In genomic region chr17:66971249-66971648, GRCh38 we compare ENCODE assay signal across 19 cellular contexts. TPM values are rescaled to one million over a fixed set of nuclear protein-coding genes. Genes with fewer than 3 reads are reported as not detected.
"Had no signal": no experiment of that assay in that cellular context is flagged by ENCODE, and none has a peak within 500 bp of the region (broad histone marks: within the 10 kb centered on the region; RNA-seq: fewer than 3 reads in every experiment).

No MANE protein-coding gene starts in this region.

- H3K36me3 Mint-ChIP-seq: natural killer cell treated with Interleukin-12 subunit alpha and Interleukin-12 subunit beta and Interleukin-15 and Interleukin-18, amount 100 ng/mL, for 72 hours had no signal

- H3K9me3 Mint-ChIP-seq: natural killer cell treated with Interleukin-12 subunit alpha and Interleukin-12 subunit beta and Interleukin-15 and Interleukin-18, amount 100 ng/mL, for 72 hours had no signal

- H3K36me3 ChIP-seq: heart left ventricle, sigmoid colon, stomach, thoracic aorta, transverse colon had no signal

- H3K27ac ChIP-seq: heart left ventricle, sigmoid colon, skin epidermis, stomach, thoracic aorta, transverse colon had no signal

- ATAC-seq: esophagus mucosa; heart left ventricle; left lobe of liver; natural killer cell treated with Interleukin-12 subunit alpha and Interleukin-12 subunit beta and Interleukin-15 and Interleukin-18, amount 100 ng/mL, for 72 hours had no signal

- H3K4me3 ChIP-seq: heart left ventricle, sigmoid colon, skin epidermis, stomach, thoracic aorta, transverse colon had no signal

- H3K4me3 Mint-ChIP-seq: natural killer cell treated with Interleukin-12 subunit alpha and Interleukin-12 subunit beta and Interleukin-15 and Interleukin-18, amount 100 ng/mL, for 72 hours had no signal

- H3K27ac Mint-ChIP-seq: natural killer cell treated with Interleukin-12 subunit alpha and Interleukin-12 subunit beta and Interleukin-15 and Interleukin-18, amount 100 ng/mL, for 72 hours had no signal

- H3K9me3 ChIP-seq: heart left ventricle, sigmoid colon, stomach, thoracic aorta, transverse colon had no signal

- DNase-seq: effector memory CD4-positive, alpha-beta T cell; hypothalamus; kidney glomerular epithelial cell; mammary epithelial cell; sigmoid colon; stimulated activated CD4-positive, alpha-beta T cell treated with anti-CD3 and anti-CD28 coated beads, Interleukin-2, amount 100 ng/mL, for 24 hours; stimulated activated naive CD4-positive, alpha-beta T cell; stomach; substantia nigra; transverse colon had no signal

RNA-seq across cellular contexts. Expression of gene CACNG4, which starts 6.7 kb away (rescaled TPM):
- total RNA-seq: fibroblast of lung; glomerular endothelial cell; natural killer cell treated with Interleukin-12 subunit alpha and Interleukin-12 subunit beta and Interleukin-15 and Interleukin-18, amount 100 ng/mL, for 72 hours; pulmonary artery endothelial cell; thoracic aorta had no signal
- polyA plus RNA-seq: fibroblast of lung had no signal
